20 cellular contexts compared by ENCODE assay signal in the genomic region with DNA sequence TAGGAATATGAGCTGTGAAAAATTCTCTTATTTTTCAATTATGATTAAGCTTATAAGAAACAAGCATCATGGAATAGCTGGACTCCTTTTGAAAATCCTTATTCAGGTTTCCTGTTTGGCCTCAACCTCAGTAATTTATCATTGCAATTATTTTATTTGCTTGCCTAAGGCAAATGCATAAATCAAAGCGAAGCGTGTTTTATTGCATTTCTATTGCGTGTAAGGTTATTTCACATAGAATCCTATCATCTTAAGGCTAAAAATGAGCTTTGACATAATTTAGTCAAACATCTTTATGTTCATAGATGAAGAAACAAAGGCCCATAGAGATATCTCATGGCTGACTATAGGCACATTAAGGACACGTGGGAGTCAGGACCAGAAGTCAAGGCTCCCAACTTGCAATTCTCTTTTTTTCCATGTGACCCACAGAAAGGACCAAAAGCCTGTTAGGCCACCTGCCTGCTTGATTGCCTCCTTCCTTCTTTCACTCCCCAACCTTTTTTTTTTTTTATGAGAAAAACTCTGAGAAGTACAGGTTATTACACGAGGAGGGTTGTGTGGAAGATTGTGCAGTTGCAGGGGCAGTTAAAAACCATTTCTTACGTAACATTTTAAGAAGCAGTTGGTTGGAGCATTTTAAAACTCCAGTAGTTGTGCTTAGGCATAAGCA.
DNase-seq lines count a peak whose midpoint lies in the region; ATAC-seq and TF ChIP-seq lines count a peak whose summit lies in the region.
"Had no signal": no experiment of that assay in that cellular context is flagged by ENCODE, and none has a peak within 500 bp of the region (broad histone marks: within the 10 kb centered on the region; RNA-seq: fewer than 3 reads in every experiment).

No MANE protein-coding gene starts in this region.

- no peaks in the 10 kb centered on the region for H3F3A ChIP-seq in MM.1S (ENCODE audit: insufficient read depth, low read length)

- peak overlapping the region; percentile 54 for H3K4me3 ChIP-seq in SK-N-MC
- H3K4me3 ChIP-seq in MM.1S (ENCODE audit: low read length): no peak overlapping the region
- H3K4me3 ChIP-seq: GM12878 had no signal

- no peak for TF ChIP-seq CTCF in MM.1S (IDR thresholded peaks at IDR 0.05; ENCODE audit: low read length)

- H3K4me2 ChIP-seq in MM.1S (ENCODE audit: low read depth, low read length): no peak overlapping the region

- no peak for ATAC-seq in HG03196 (IDR thresholded peaks at IDR 0.05; ENCODE audit: unreplicated experiment)
- ATAC-seq: GM12878 had no signal

- H3K9me3 ChIP-seq in SK-N-MC (ENCODE audit: low read depth, low read length) (peaks cover 6% of the 10 kb centered on the region; the same call in 1 of the 2 replicates), MM.1S (replicated peaks; ENCODE audit: insufficient read depth, low read length) (no peaks in the 10 kb centered on the region)
- H3K9me3 ChIP-seq: BE2C had no signal

- H3K4me1 ChIP-seq in MM.1S (ENCODE audit: low read length): no peaks in the 10 kb centered on the region
- H3K4me1 ChIP-seq: BE2C had no signal

- no peaks in the 10 kb centered on the region for H3K27me3 ChIP-seq in MM.1S (replicated peaks; ENCODE audit: insufficient read depth, low read length)
- H3K27me3 ChIP-seq: BE2C had no signal

- DNase-seq in MV-4-11 (lab: John Stamatoyannopoulos, UW) (peak; percentile 37), NOMO-1 treated with dmso at 0.1 percent for 144 hours (lab: John Stamatoyannopoulos, UW; ENCODE audit: unreplicated experiment) (peak; percentile 32), SK-N-MC (ENCODE audit: low read depth, low spot score) (peak; percentile 94), MM.1S (no peak), NAMALWA (ENCODE audit: low spot score) (no peak)
- DNase-seq in activated naive CD4-positive, alpha-beta T cell treated with anti-CD3 and anti-CD28 coated beads, Interleukin-2, amount 50 U/mL, for 16 hours: no peak
- DNase-seq: ACHN; BE2C; C1 segment of cervical spinal cord; CD4-positive, CD25-positive, alpha-beta regulatory T cell; CD8-positive, alpha-beta memory T cell; COR-L47; DMS 273 treated with DMSO at 0.1 percent for 48 hours; DMS53; DND-41; EL; H9; IMR-90 had no signal

- H3K36me3 ChIP-seq in SK-N-MC (ENCODE audit: insufficient read depth, low read length) (peaks cover 7% of the 10 kb centered on the region; the same call in 1 of the 2 replicates), MM.1S (replicated peaks; ENCODE audit: insufficient read depth, low read length) (no peaks in the 10 kb centered on the region)
- H3K36me3 ChIP-seq: BE2C had no signal

- no peaks in the 10 kb centered on the region for H3K9me2 ChIP-seq in MM.1S (replicated peaks; ENCODE audit: insufficient read depth, low read length)

- no peaks in the 10 kb centered on the region for H4K20me1 ChIP-seq in MM.1S (ENCODE audit: insufficient read depth, low read length)

- peak overlapping the region; percentile 99 for H3K27ac ChIP-seq in SK-N-MC
- no peak overlapping the region for H3K27ac ChIP-seq in MM.1S (ENCODE audit: low read length)

- H2AFZ ChIP-seq in MM.1S (ENCODE audit: low read length): no peak overlapping the region

- no peaks in the 10 kb centered on the region for H3K79me2 ChIP-seq in MM.1S (ENCODE audit: low read length)

- H3K9ac ChIP-seq in SK-N-MC (ENCODE audit: insufficient read length): peak overlapping the region; percentile 70
- no peak overlapping the region for H3K9ac ChIP-seq in MM.1S (ENCODE audit: low read length)

Comparison
In these comparisons a context has a peak if more than half of its experiments do, and no peak if none do; other contexts are left out.
1. DNase-seq: peak in MV-4-11 (single experiment), NOMO-1 treated with dmso at 0.1 percent for 144 hours (single experiment) and SK-N-MC (single experiment); none in MM.1S (single experiment), NAMALWA (single experiment) and activated naive CD4-positive, alpha-beta T cell treated with anti-CD3 and anti-CD28 coated beads, Interleukin-2, amount 50 U/mL, for 16 hours (single experiment).